20 cellular contexts compared by ENCODE assay signal in genomic region chr4:134700251-134700650, GRCh38.
"Had no signal": no experiment of that assay in that cellular context is flagged by ENCODE, and none has a peak within 500 bp of the region (broad histone marks: within the 10 kb centered on the region; RNA-seq: fewer than 3 reads in every experiment).

No MANE protein-coding gene starts in this region.

- H3K4me3 ChIP-seq: MG63 had no signal

- H3K27me3 ChIP-seq: MG63 had no signal

- H3K9me3 ChIP-seq: MG63, SK-N-SH had no signal

- ATAC-seq: T-cell had no signal

- H3K9ac ChIP-seq: SK-N-SH had no signal

- H3K4me2 ChIP-seq: SK-N-SH had no signal

- H3K36me3 ChIP-seq: MG63 had no signal

- H3K27ac ChIP-seq: RWPE1 had no signal

- DNase-seq: KBM-7, MG63, NCI-H1092, NCI-H1105 treated with DMSO at 0.1 percent for 48 hours, NCI-H1417 treated with DMSO at 0.1 percent for 48 hours, NCI-H187, NCI-H2029, NCI-H2081 treated with DMSO at 0.1 percent for 48 hours, NCI-H2171, NCI-H226, NCI-H446, NCI-H510A, NCI-H524 treated with DMSO at 0.1 percent for 48 hours, NCI-H69, NCI-H774, SHP77, SK-N-SH, SW 1271, T-cell had no signal
